ENCODE assay signal across 8 cellular contexts in genomic region chr4:99894998-99895397, GRCh38. TPM values are rescaled to one million over a fixed set of nuclear protein-coding genes. Genes with fewer than 3 reads are reported as not detected.
DNase-seq lines count a peak whose midpoint lies in the region; ATAC-seq, FAIRE-seq and TF ChIP-seq lines count a peak whose summit lies in the region.

No MANE protein-coding gene starts in this region.

- peaks cover 12% of the 10 kb centered on the region for H3K36me3 Mint-ChIP-seq in CD4-positive, CD25-positive, alpha-beta regulatory T cell

- no peaks in the 10 kb centered on the region for H3K9me3 ChIP-seq in CD4-positive, CD25-positive, alpha-beta regulatory T cell (ENCODE audit: control insufficient read depth in 2 of 2, low read length in 2 of 2)
- H3K9me3 ChIP-seq in PC-3 (ENCODE audit: low read length) (no peaks in the 10 kb centered on the region), endothelial cell of umbilical vein (replicated peaks; ENCODE audit: control insufficient read depth, insufficient read depth, low read length) (no peaks in the 10 kb centered on the region), osteoblast (ENCODE audit: low read depth, low read length) (no peaks in the 10 kb centered on the region)

- no peaks in the 10 kb centered on the region for H3K9me1 ChIP-seq in endothelial cell of umbilical vein (replicated peaks; ENCODE audit: control insufficient read depth, extremely low read depth, insufficient read depth, low read length)

- dilution Hi-C loops in endothelial cell of umbilical vein (cut with MboI; ENCODE audit: extremely low pct_ligation_motif_present, low sequenced_read_pairs) = no loop called here

- peaks cover 38% of the 10 kb centered on the region for H3K79me2 ChIP-seq in PC-3 (ENCODE audit: low read length)
- H3K79me2 ChIP-seq in endothelial cell of umbilical vein (ENCODE audit: control insufficient read depth, insufficient read depth, low read length) = peaks cover 37% of the 10 kb centered on the region
- H3K79me2 ChIP-seq in osteoblast (ENCODE audit: insufficient read depth, low read length) = peaks cover 42% of the 10 kb centered on the region

- no peak for TF ChIP-seq POLR2A in endothelial cell of umbilical vein (IDR thresholded peaks at IDR 0.05; ENCODE audit: low read depth, low read length)

- peak overlapping the region in 2 of 3 donors; percentile 84 to 89 for H3K27ac Mint-ChIP-seq in CD4-positive, CD25-positive, alpha-beta regulatory T cell

- H3K9me3 Mint-ChIP-seq in CD4-positive, CD25-positive, alpha-beta regulatory T cell = no peaks in the 10 kb centered on the region

- peak overlapping the region; percentile 82 for H3K27ac ChIP-seq in CD4-positive, CD25-positive, alpha-beta regulatory T cell (ENCODE audit: insufficient read depth, low read length, poor library complexity, severe bottlenecking)
- H3K27ac ChIP-seq in PC-3 (ENCODE audit: low read length) (no peak overlapping the region), endothelial cell of umbilical vein (ENCODE audit: insufficient read depth, low read depth, low read length) (no peak overlapping the region), osteoblast (ENCODE audit: low read depth, low read length) (peak overlapping the region; percentile 64)

- POLR2A ChIA-PET in PC-3 (lab: Charles Lee; ENCODE audit: unreplicated experiment) (interaction anchor here (0.6 to 0.9 kb wide), 3 partner anchors 68 to 331 kb away, joined by 3 read pairs; partner anchors contain the start of gene TRMT10A), endothelial cell of umbilical vein (lab: Charles Lee) (interaction anchor here (1.3 to 1.4 kb wide), 2 partner anchors 51 to 55 kb away, joined by 4 to 8 read pairs; partner anchors contain the start of genes DNAJB14 and H2AZ1)

- H2AFZ ChIP-seq in PC-3 (ENCODE audit: low read length) (peak overlapping the region; percentile 86), endothelial cell of umbilical vein (ENCODE audit: low read depth, low read length) (no peak overlapping the region), osteoblast (ENCODE audit: low read length) (peak overlapping the region; percentile 93)

- H3K4me3 Mint-ChIP-seq in CD4-positive, CD25-positive, alpha-beta regulatory T cell = peak overlapping the region; percentile 94 to 99 (median 98)

- peaks cover 20 to 47% (median 31%) of the 10 kb centered on the region in 4 donors for H3K4me1 Mint-ChIP-seq in CD4-positive, CD25-positive, alpha-beta regulatory T cell

- ATAC-seq in CD4-positive, CD25-positive, alpha-beta regulatory T cell (ENCODE audit: low read depth in 2 of 2) = no peak
- ATAC-seq in PC-3 = no peak
- ATAC-seq in HG02970 (IDR thresholded peaks at IDR 0.05; ENCODE audit: low FRiP score, unreplicated experiment) = no peak

- intact Hi-C loops in PC-3 (cut with micrococcal nuclease) = loop anchor here (5.0 kb wide), 1 partner anchor 52 kb away; the partner anchor contains the start of gene DNAJB14
- intact Hi-C loops in endothelial cell of umbilical vein (cut with micrococcal nuclease) = loop anchor here (1.0 kb wide), 2 partner anchors 54 to 332 kb away; no protein-coding TSS in a partner anchor

- H3K36me3 ChIP-seq in CD4-positive, CD25-positive, alpha-beta regulatory T cell (ENCODE audit: control insufficient read depth, insufficient read depth, low read length) = peaks cover 11% of the 10 kb centered on the region
- no peaks in the 10 kb centered on the region for H3K36me3 ChIP-seq in PC-3 (ENCODE audit: low read depth, low read length)
- no peaks in the 10 kb centered on the region for H3K36me3 ChIP-seq in endothelial cell of umbilical vein (ENCODE audit: control insufficient read depth in 2 of 2, extremely low read depth in 1 of 2, insufficient read depth in 2 of 2, low read length in 2 of 2)
- peaks cover 3% of the 10 kb centered on the region for H3K36me3 ChIP-seq in osteoblast (ENCODE audit: insufficient read depth, low read length)

- CTCF ChIA-PET in PC-3 (lab: Charles Lee) = interaction anchor here (0.5 kb wide), 1 partner anchor 10 kb away, joined by 5 read pairs; no protein-coding TSS in a partner anchor
- CTCF ChIA-PET in endothelial cell of umbilical vein (lab: Charles Lee) = interaction anchor here (0.7 to 1.5 kb wide), 5 partner anchors 10 to 199 kb away, joined by 3 to 10 read pairs (median 4); partner anchors contain the start of gene DNAJB14

- FAIRE-seq in endothelial cell of umbilical vein (lab: Jason Lieb, UNC) = no peak

- H3K27me3 ChIP-seq in CD4-positive, CD25-positive, alpha-beta regulatory T cell (ENCODE audit: control insufficient read depth, insufficient read depth, low read length) = no peaks in the 10 kb centered on the region
- no peaks in the 10 kb centered on the region for H3K27me3 ChIP-seq in PC-3 (ENCODE audit: low read length)
- H3K27me3 ChIP-seq in endothelial cell of umbilical vein (ENCODE audit: control insufficient read depth in 2 of 2, insufficient read depth in 2 of 2, low read length in 2 of 2) = no peaks in the 10 kb centered on the region
- H3K27me3 ChIP-seq in osteoblast (ENCODE audit: insufficient read depth, low read length) = no peaks in the 10 kb centered on the region

- H3K4me3 ChIP-seq in CD4-positive, CD25-positive, alpha-beta regulatory T cell (ENCODE audit: low read depth, low read length) = peak overlapping the region; percentile 82
- H3K4me3 ChIP-seq in PC-3 (ENCODE audit: low read length) = peak overlapping the region; percentile 68; the same call in 1 of the 2 replicates
- peak overlapping the region in 2 of 3 experiments; percentile 57 to 98 for H3K4me3 ChIP-seq in endothelial cell of umbilical vein (replicated peaks in 1 of 3; ENCODE audit: insufficient read depth in 1 of 3, low read depth in 1 of 3, low read length in 3 of 3)
- H3K4me3 ChIP-seq in osteoblast (ENCODE audit: insufficient read depth, low read length) = peak overlapping the region; percentile 97

- H3F3A ChIP-seq in PC-3 (ENCODE audit: low read length, unreplicated experiment) = no peaks in the 10 kb centered on the region

- TF ChIP-seq CTCF in PC-3 (conservative IDR thresholded peaks at IDR 0.05; ENCODE audit: low read depth, low read length) = no peak
- TF ChIP-seq CTCF in endothelial cell of umbilical vein (IDR thresholded peaks at IDR 0.05; ENCODE audit: extremely low read depth in 1 of 2, insufficient read depth in 1 of 2, low read depth in 1 of 2, low read length in 2 of 2) = no peak
- TF ChIP-seq CTCF in osteoblast (IDR thresholded peaks at IDR 0.05; ENCODE audit: extremely low read depth, low read depth, low read length) = no peak

- H3K27me3 Mint-ChIP-seq in CD4-positive, CD25-positive, alpha-beta regulatory T cell = no peaks in the 10 kb centered on the region

- peak overlapping the region; percentile 94 for H3K4me2 ChIP-seq in PC-3 (ENCODE audit: low read length)
- H3K4me2 ChIP-seq in endothelial cell of umbilical vein (ENCODE audit: insufficient read depth, low read length) = peak overlapping the region; percentile 65
- H3K4me2 ChIP-seq in osteoblast (ENCODE audit: insufficient read depth, low read length) = peak overlapping the region; percentile 92

- H4K20me1 ChIP-seq in PC-3 (ENCODE audit: low read length) = no peaks in the 10 kb centered on the region
- no peaks in the 10 kb centered on the region for H4K20me1 ChIP-seq in endothelial cell of umbilical vein (replicated peaks; ENCODE audit: control insufficient read depth, extremely low read depth, insufficient read depth, low read length)
- H4K20me1 ChIP-seq in osteoblast (ENCODE audit: insufficient read depth, low read length) = no peaks in the 10 kb centered on the region

- BruUV-seq in PC-3 (replicated peaks; lab: Mats Ljungman, UMichigan) (no TSS peak), endothelial cell of umbilical vein (replicated peaks; lab: Mats Ljungman, UMichigan) (no TSS peak)

- H3K9ac ChIP-seq in PC-3 (ENCODE audit: low read length) (peak overlapping the region; percentile 41; the same call in 1 of the 2 replicates), endothelial cell of umbilical vein (replicated peaks; ENCODE audit: extremely low read depth, insufficient read depth, low read length) (no peak overlapping the region)

- no peak for DNase-seq in CD4-positive, CD25-positive, alpha-beta regulatory T cell
- DNase-seq in PC-3 (no peak), endothelial cell of umbilical vein (ENCODE audit: low read depth, low spot score) (no peak), osteoblast (ENCODE audit: insufficient read length, low spot score, missing footprints) (no peak), GM19240 (ENCODE audit: insufficient read length, low spot score) (no peak), NCI-H226 (no peak)
- no peak for DNase-seq in stimulated activated CD4-positive, alpha-beta T cell treated with anti-CD3 and anti-CD28 coated beads, Interleukin-12 subunit alpha, Interleukin-12 subunit beta, amount 100 ng/mL, for 4 hours

- peaks cover 25% of the 10 kb centered on the region for H3K4me1 ChIP-seq in CD4-positive, CD25-positive, alpha-beta regulatory T cell (ENCODE audit: control insufficient read depth, insufficient read depth, low read length, poor library complexity, severe bottlenecking)
- H3K4me1 ChIP-seq in PC-3 (ENCODE audit: insufficient read depth, low read length) (0 out of 2 replicates have a peak, but pooled peaks cover 4% of the 10 kb centered on the region), endothelial cell of umbilical vein (ENCODE audit: control insufficient read depth, extremely low read depth, insufficient read depth, low read length) (peaks cover 16% of the 10 kb centered on the region), osteoblast (ENCODE audit: insufficient read depth, low read length) (peaks cover 11% of the 10 kb centered on the region)

- no peaks in the 10 kb centered on the region for H3K9me2 ChIP-seq in PC-3 (replicated peaks; ENCODE audit: low read length)

RNA-seq across cellular contexts. Expression of gene LAMTOR3, which starts 0.8 kb away (rescaled TPM):
- 17.0 TPM for total RNA-seq in CD4-positive, CD25-positive, alpha-beta regulatory T cell
- polyA plus RNA-seq in CD4-positive, CD25-positive, alpha-beta regulatory T cell = 10 to 100 TPM; 32.5 to 41.5 (median 34.1) TPM
- total RNA-seq in PC-3 (2014; rRNA removed) (13.5 and 14.0 TPM in 2 replicates), endothelial cell of umbilical vein (25.3 and 29.1 TPM in 2 replicates), osteoblast (39.5 and 42.0 TPM in 2 replicates)
- 25.3 and 31.0 TPM in 2 replicates for polyA plus RNA-seq in endothelial cell of umbilical vein
- polyA plus RNA-seq in endothelial cell of umbilical vein (2011; cell fraction: cytosol; rRNA removed) = 28.7 and 28.9 TPM in 2 replicates
- 12.8 and 17.5 TPM in 2 replicates for polyA plus RNA-seq in endothelial cell of umbilical vein (2011; cell fraction: nucleus; rRNA removed)
- polyA plus RNA-seq in endothelial cell of umbilical vein (2012) = 24.0 and 30.5 TPM in 2 replicates
- polyA minus RNA-seq in endothelial cell of umbilical vein = 17.2 and 17.5 TPM in 2 replicates
- polyA minus RNA-seq in endothelial cell of umbilical vein (2011; cell fraction: cytosol; rRNA and poly(A)+ RNA removed) = 5.9 TPM
- 10.6 and 13.9 TPM in 2 replicates for polyA minus RNA-seq in endothelial cell of umbilical vein (2011; cell fraction: nucleus; rRNA and poly(A)+ RNA removed)

RNA-seq across cellular contexts. Expression of gene DNAJB14, which starts 51.4 kb away (rescaled TPM):
- total RNA-seq in CD4-positive, CD25-positive, alpha-beta regulatory T cell = 66.1 TPM
- polyA plus RNA-seq in CD4-positive, CD25-positive, alpha-beta regulatory T cell = 10 to 100 TPM; 50.3 to 58.4 (median 53.0) TPM
- total RNA-seq in PC-3 (2014; rRNA removed) (8.8 and 18.9 TPM in 2 replicates), endothelial cell of umbilical vein (42.6 and 56.7 TPM in 2 replicates), osteoblast (39.2 and 41.3 TPM in 2 replicates)
- polyA plus RNA-seq in endothelial cell of umbilical vein = 7.6 and 9.2 TPM in 2 replicates
- 21.1 and 21.9 TPM in 2 replicates for polyA plus RNA-seq in endothelial cell of umbilical vein (2011; cell fraction: cytosol; rRNA removed)
- polyA plus RNA-seq in endothelial cell of umbilical vein (2011; cell fraction: nucleus; rRNA removed) = 27.4 and 48.6 TPM in 2 replicates
- polyA plus RNA-seq in endothelial cell of umbilical vein (2012) = 41.4 and 54.2 TPM in 2 replicates
- polyA minus RNA-seq in endothelial cell of umbilical vein = 10.2 and 11.3 TPM in 2 replicates
- 5.2 TPM for polyA minus RNA-seq in endothelial cell of umbilical vein (2011; cell fraction: cytosol; rRNA and poly(A)+ RNA removed)
- polyA minus RNA-seq in endothelial cell of umbilical vein (2011; cell fraction: nucleus; rRNA and poly(A)+ RNA removed) = 38.9 and 48.5 TPM in 2 replicates

RNA-seq across cellular contexts. Expression of gene H2AZ1, which starts 55.1 kb away (rescaled TPM):
- 143 TPM for total RNA-seq in CD4-positive, CD25-positive, alpha-beta regulatory T cell
- 100 to 1,000 TPM; 468 to 637 (median 518) TPM for polyA plus RNA-seq in CD4-positive, CD25-positive, alpha-beta regulatory T cell
- total RNA-seq in PC-3 (2014; rRNA removed) (384 and 433 TPM in 2 replicates), endothelial cell of umbilical vein (682 and 704 TPM in 2 replicates), osteoblast (94.8 and 97.2 TPM in 2 replicates)
- 415 and 715 TPM in 2 replicates for polyA plus RNA-seq in endothelial cell of umbilical vein
- 690 and 735 TPM in 2 replicates for polyA plus RNA-seq in endothelial cell of umbilical vein (2011; cell fraction: cytosol; rRNA removed)
- 301 and 439 TPM in 2 replicates for polyA plus RNA-seq in endothelial cell of umbilical vein (2011; cell fraction: nucleus; rRNA removed)
- 371 and 961 TPM in 2 replicates for polyA plus RNA-seq in endothelial cell of umbilical vein (2012)
- polyA minus RNA-seq in endothelial cell of umbilical vein = 228 and 255 TPM in 2 replicates
- polyA minus RNA-seq in endothelial cell of umbilical vein (2011; cell fraction: cytosol; rRNA and poly(A)+ RNA removed) = 202 TPM
- 73.2 and 85.6 TPM in 2 replicates for polyA minus RNA-seq in endothelial cell of umbilical vein (2011; cell fraction: nucleus; rRNA and poly(A)+ RNA removed)

Comparison
In these comparisons a context has a peak if more than half of its experiments do, and no peak if none do; other contexts are left out.
1. H3K27ac ChIP-seq: peak in CD4-positive, CD25-positive, alpha-beta regulatory T cell (single experiment) and osteoblast (single experiment); none in PC-3 (single experiment) and endothelial cell of umbilical vein (single experiment).
2. Peak in every context shown above with its lines, with median percentiles within 50 percentile points of each other: H3K4me3 ChIP-seq and H3K4me2 ChIP-seq.